8 cellular contexts compared by ENCODE assay signal in genomic region chr19:1354496-1355257, GRCh38. TPM values are rescaled to one million over a fixed set of nuclear protein-coding genes. Genes with fewer than 3 reads are reported as not detected.
DNase-seq lines count a peak whose midpoint lies in the region; ATAC-seq, FAIRE-seq and TF ChIP-seq lines count a peak whose summit lies in the region.

No MANE protein-coding gene starts in this region.

- peaks cover 12 to 13% of the 10 kb centered on the region in 2 experiments for H3K36me3 ChIP-seq in keratinocyte (ENCODE audit: control insufficient read depth in 2 of 2, extremely low read depth in 1 of 2, insufficient read depth in 2 of 2, low read length in 2 of 2)

- peaks cover 8% of the 10 kb centered on the region for H3K4me1 ChIP-seq in keratinocyte (ENCODE audit: control insufficient read depth, extremely low read depth, insufficient read depth, low read length)

- dilution Hi-C loops in keratinocyte (cut with MboI; ENCODE audit: extremely low pct_ligation_motif_present, low sequenced_read_pairs): no loop called here

- H3K4me3 ChIP-seq in AG04449 (ENCODE audit: low read depth, low read length): peak overlapping the region; percentile 81
- H3K4me3 ChIP-seq in keratinocyte (ENCODE audit: control insufficient read depth in 2 of 3, extremely low read depth in 1 of 3, insufficient read depth in 2 of 3, low read depth in 1 of 3, low read length in 3 of 3): peak overlapping the region; percentile 76 to 87 (median 80)

- H3K9me3 ChIP-seq in keratinocyte (ENCODE audit: control insufficient read depth, low read depth, low read length): no peaks in the 10 kb centered on the region

- H2AFZ ChIP-seq in keratinocyte (ENCODE audit: control insufficient read depth, low read length): peak overlapping the region; percentile 72

- H4K20me1 ChIP-seq in keratinocyte (ENCODE audit: control insufficient read depth, extremely low read depth, insufficient read depth, low read length): no peaks in the 10 kb centered on the region

- DNase-seq in AG04449 (ENCODE audit: low read depth, low spot score): no peak
- peak; percentile 63 for DNase-seq in NCI-H2196 treated with DMSO at 0.1 percent for 48 hours (lab: John Stamatoyannopoulos, UW; ENCODE audit: unreplicated experiment)
- peak; percentile 65 to 78 (median 70) for DNase-seq in activated CD4-positive, CD25-positive, alpha-beta regulatory T cell (lab: John Stamatoyannopoulos, UW)
- peak; percentile 80 for DNase-seq in central memory CD4-positive, alpha-beta T cell
- DNase-seq in keratinocyte (ENCODE audit: low read depth, low spot score): peak; percentile 23
- peak; percentile 70 to 79 (median 71) for DNase-seq in stimulated activated CD4-positive, alpha-beta T cell treated with anti-CD3 and anti-CD28 coated beads, Interleukin-12 subunit alpha, Interleukin-12 subunit beta, amount 100 ng/mL, for 48 hours (ENCODE audit: low read depth in 2 of 3, low spot score in 1 of 3)

- TF ChIP-seq CTCF in AG04449 (IDR thresholded peaks at IDR 0.05; ENCODE audit: insufficient read depth, low read length, missing control alignments) (no peak), keratinocyte (optimal IDR thresholded peaks at IDR 0.05 in 1 of 3, IDR thresholded peaks at IDR 0.05 in 1 of 3, conservative IDR thresholded peaks at IDR 0.05 in 1 of 3; ENCODE audit: extremely low read depth in 1 of 3, insufficient read depth in 2 of 3, low read length in 3 of 3) (no peak)

- peak overlapping the region; percentile 36 for H3K27ac ChIP-seq in keratinocyte (ENCODE audit: control insufficient read depth, insufficient read depth, low read length)

- ATAC-seq in GM18873 (IDR thresholded peaks at IDR 0.05; ENCODE audit: low FRiP score, unreplicated experiment): peak; percentile 50
- peak; percentile 76 for ATAC-seq in HG03135 (IDR thresholded peaks at IDR 0.05; ENCODE audit: unreplicated experiment)

- H3K4me2 ChIP-seq in keratinocyte (ENCODE audit: control insufficient read depth, extremely low read depth, insufficient read depth, low read depth, low read length): peak overlapping the region; percentile 85

- FAIRE-seq in keratinocyte (lab: Jason Lieb, UNC): no peak

- CTCF ChIA-PET in AG04449 (lab: Yijun Ruan, JAX): interaction anchor here (0.5 to 1.0 kb wide), 3 partner anchors 39 to 80 kb away, joined by 3 to 5 read pairs (median 3); no protein-coding TSS in a partner anchor

- POLR2A ChIA-PET in AG04449 (lab: Yijun Ruan, JAX): interaction anchor here (0.6 to 1.3 kb wide), 7 partner anchors 9 to 110 kb away, joined by 3 to 5 read pairs (median 3); partner anchors contain the start of genes CIRBP, FAM174C and NDUFS7

- H3K79me2 ChIP-seq in keratinocyte (ENCODE audit: control insufficient read depth, insufficient read depth, low read length): peaks cover 5% of the 10 kb centered on the region

- no peaks in the 10 kb centered on the region for H3K27me3 ChIP-seq in keratinocyte (ENCODE audit: control insufficient read depth, extremely low read depth, insufficient read depth, low read length)

- no peaks in the 10 kb centered on the region for H3K9me1 ChIP-seq in keratinocyte (ENCODE audit: control insufficient read depth, extremely low read depth, insufficient read depth, low read length)

- peak overlapping the region; percentile 68 for H3K9ac ChIP-seq in keratinocyte (ENCODE audit: control insufficient read depth, extremely low read depth, insufficient read depth, low read length)

RNA-seq across cellular contexts. Expression of gene NDUFS7, which starts 29.0 kb away (rescaled TPM):
- polyA plus RNA-seq in keratinocyte: 23.2 to 52.1 TPM (median 41.3 TPM) in 3 replicates
- polyA plus RNA-seq in keratinocyte (2011; ENCODE audit: low read depth): 11.3 TPM
- 24.0 and 90.4 TPM in 2 replicates for polyA plus RNA-seq in keratinocyte (2011; cell fraction: cytosol; rRNA removed)
- polyA plus RNA-seq in keratinocyte (2011; cell fraction: nucleus; rRNA removed): 28.1 and 45.9 TPM in 2 replicates
- polyA plus RNA-seq in keratinocyte (2012; ENCODE audit: low replicate concordance): 53.3 and 67.2 TPM in 2 replicates
- 23.6 to 24.5 TPM (median 24.1 TPM) in 3 replicates for polyA minus RNA-seq in keratinocyte
- polyA minus RNA-seq in keratinocyte (2011; cell fraction: cytosol; rRNA and poly(A)+ RNA removed): 179 TPM
- polyA minus RNA-seq in keratinocyte (2011; cell fraction: nucleus; rRNA and poly(A)+ RNA removed): 21.3 and 24.1 TPM in 2 replicates

RNA-seq across cellular contexts. Expression of gene GAMT, which starts 46.7 kb away (rescaled TPM):
- 5.7 to 15.6 TPM (median 7.6 TPM) in 3 replicates for polyA plus RNA-seq in keratinocyte
- 2.3 TPM for polyA plus RNA-seq in keratinocyte (2011; ENCODE audit: low read depth)
- 5.4 and 11.0 TPM in 2 replicates for polyA plus RNA-seq in keratinocyte (2011; cell fraction: cytosol; rRNA removed)
- polyA plus RNA-seq in keratinocyte (2011; cell fraction: nucleus; rRNA removed): 2.8 and 4.4 TPM in 2 replicates
- polyA plus RNA-seq in keratinocyte (2012; ENCODE audit: low replicate concordance): 7.6 and 8.1 TPM in 2 replicates
- 3.4 to 8.3 TPM (median 7.1 TPM) in 3 replicates for polyA minus RNA-seq in keratinocyte
- 12.1 TPM for polyA minus RNA-seq in keratinocyte (2011; cell fraction: cytosol; rRNA and poly(A)+ RNA removed)
- polyA minus RNA-seq in keratinocyte (2011; cell fraction: nucleus; rRNA and poly(A)+ RNA removed): 1.3 and 1.5 TPM in 2 replicates

RNA-seq across cellular contexts. Expression of gene DAZAP1, which starts 52.7 kb away (rescaled TPM):
- 56.4 to 99.2 TPM (median 71.6 TPM) in 3 replicates for polyA plus RNA-seq in keratinocyte
- polyA plus RNA-seq in keratinocyte (2011; ENCODE audit: low read depth): 75.7 TPM
- polyA plus RNA-seq in keratinocyte (2011; cell fraction: cytosol; rRNA removed): 33.6 and 50.2 TPM in 2 replicates
- polyA plus RNA-seq in keratinocyte (2011; cell fraction: nucleus; rRNA removed): 72.0 and 80.3 TPM in 2 replicates
- polyA plus RNA-seq in keratinocyte (2012; ENCODE audit: low replicate concordance): 35.2 and 91.1 TPM in 2 replicates
- 24.9 to 70.2 TPM (median 27.3 TPM) in 3 replicates for polyA minus RNA-seq in keratinocyte
- 40.5 TPM for polyA minus RNA-seq in keratinocyte (2011; cell fraction: cytosol; rRNA and poly(A)+ RNA removed)
- 20.7 and 38.5 TPM in 2 replicates for polyA minus RNA-seq in keratinocyte (2011; cell fraction: nucleus; rRNA and poly(A)+ RNA removed)
